In genomic region chr11:96137357-96137756, GRCh38 we compare ENCODE assay signal across 13 cellular contexts.
DNase-seq lines count a peak whose midpoint lies in the region; ATAC-seq lines count a peak whose summit lies in the region.
"Had no signal": no experiment of that assay in that cellular context is flagged by ENCODE, and none has a peak within 500 bp of the region (broad histone marks: within the 10 kb centered on the region; RNA-seq: fewer than 3 reads in every experiment).

No MANE protein-coding gene starts in this region.

- peak overlapping the region; percentile 83 for H3K27ac Mint-ChIP-seq in activated CD4-positive, alpha-beta T cell treated with anti-CD3 and anti-CD28 coated beads for 36 hours
- peak overlapping the region; percentile 84 for H3K27ac Mint-ChIP-seq in activated T-helper 2 cell treated with anti-CD3 and anti-CD28 coated beads, Interferon-gamma antibody, Interleukin-2, Interleukin-4, amounts not matched to agents 10 μg/mL and 5 μg/mL and 100 μg/mL, durations not matched to agents 14 hours and 24 hours and 36 hours

- peak overlapping the region in 13 of 21 experiments; percentile 9 to 59 (median 45) for H3K27ac ChIP-seq in skin epidermis
- H3K27ac ChIP-seq: 22Rv1, colonic mucosa, thoracic aorta had no signal

- no peak overlapping the region for H3K4me3 ChIP-seq in skin epidermis
- H3K4me3 ChIP-seq: colonic mucosa, thoracic aorta had no signal

- peaks cover 31% of the 10 kb centered on the region for H3K36me3 Mint-ChIP-seq in activated CD4-positive, alpha-beta T cell treated with anti-CD3 and anti-CD28 coated beads for 36 hours (ENCODE audit: low read depth)
- peaks cover 31% of the 10 kb centered on the region for H3K36me3 Mint-ChIP-seq in activated T-helper 2 cell treated with anti-CD3 and anti-CD28 coated beads, Interferon-gamma antibody, Interleukin-2, Interleukin-4, amounts not matched to agents 10 μg/mL and 5 μg/mL and 100 μg/mL, durations not matched to agents 14 hours and 24 hours and 36 hours (ENCODE audit: low read depth)
- H3K36me3 Mint-ChIP-seq: immature natural killer cell had no signal

- no peaks in the 10 kb centered on the region for H3K9me3 Mint-ChIP-seq in activated CD4-positive, alpha-beta T cell treated with anti-CD3 and anti-CD28 coated beads for 36 hours (ENCODE audit: low read depth)
- no peaks in the 10 kb centered on the region for H3K9me3 Mint-ChIP-seq in activated T-helper 2 cell treated with anti-CD3 and anti-CD28 coated beads, Interferon-gamma antibody, Interleukin-2, Interleukin-4, amounts not matched to agents 10 μg/mL and 5 μg/mL and 100 μg/mL, durations not matched to agents 14 hours and 24 hours and 36 hours
- H3K9me3 Mint-ChIP-seq: immature natural killer cell; T-helper 1 cell treated with Interleukin-12 subunit alpha and Interleukin-12 subunit beta and Interleukin-4 antibody, amounts not matched to agents 30 μg/mL and 1 μg/mL, for 36 hours had no signal

- no peak for ATAC-seq in activated CD4-positive, alpha-beta T cell treated with anti-CD3 and anti-CD28 coated beads for 36 hours

- peaks cover 78% of the 10 kb centered on the region for H3K4me1 Mint-ChIP-seq in activated CD4-positive, alpha-beta T cell treated with anti-CD3 and anti-CD28 coated beads for 36 hours
- peaks cover 54% of the 10 kb centered on the region for H3K4me1 Mint-ChIP-seq in activated T-helper 2 cell treated with anti-CD3 and anti-CD28 coated beads, Interferon-gamma antibody, Interleukin-2, Interleukin-4, amounts not matched to agents 10 μg/mL and 5 μg/mL and 100 μg/mL, durations not matched to agents 14 hours and 24 hours and 36 hours (ENCODE audit: low read depth)

- no peak for DNase-seq in activated CD4-positive, alpha-beta T cell treated with anti-CD3 and anti-CD28 coated beads for 36 hours
- no peak for DNase-seq in activated CD4-positive, alpha-beta T cell treated with anti-CD3 and anti-CD28 coated beads for 4 hours
- DNase-seq in activated T-helper 2 cell treated with anti-CD3 and anti-CD28 coated beads, Interferon-gamma antibody, Interleukin-2, Interleukin-4, amounts not matched to agents 10 μg/mL and 5 μg/mL and 100 μg/mL, durations not matched to agents 14 hours and 24 hours and 36 hours (ENCODE audit: low spot score): no peak
- peak; percentile 38 for DNase-seq in globus pallidus (ENCODE audit: low spot score)
- DNase-seq in Kasumi-1 (lab: John Stamatoyannopoulos, UW): no peak
- DNase-seq in medulla oblongata (ENCODE audit: extremely low spot score): no peak
- DNase-seq in T-helper 2 cell: no peak
- DNase-seq: colonic mucosa, immature natural killer cell had no signal

- intact Hi-C loops in activated CD4-positive, alpha-beta T cell treated with anti-CD3 and anti-CD28 coated beads for 36 hours (cut with DNase I, micrococcal nuclease): loop anchor here in 1 of 2 experiments (2.0 kb wide), 1 partner anchor 13 kb away; no protein-coding TSS in a partner anchor
- intact Hi-C loops in activated T-helper 2 cell treated with anti-CD3 and anti-CD28 coated beads, Interferon-gamma antibody, Interleukin-2, Interleukin-4, amounts not matched to agents 10 μg/mL and 5 μg/mL and 100 μg/mL, durations not matched to agents 14 hours and 24 hours and 36 hours (cut with micrococcal nuclease): loop anchor here (2.0 kb wide), 1 partner anchor 13 kb away; no protein-coding TSS in a partner anchor

- POLR2A ChIA-PET in activated CD4-positive, alpha-beta T cell treated with anti-CD3 and anti-CD28 coated beads for 36 hours (lab: Charles Lee): interaction anchor here (0.6 kb wide), 1 partner anchor 40 kb away, joined by 3 read pairs; no protein-coding TSS in a partner anchor

- H3K4me3 Mint-ChIP-seq in activated CD4-positive, alpha-beta T cell treated with anti-CD3 and anti-CD28 coated beads for 36 hours: peak overlapping the region; percentile 34
- H3K4me3 Mint-ChIP-seq in activated T-helper 2 cell treated with anti-CD3 and anti-CD28 coated beads, Interferon-gamma antibody, Interleukin-2, Interleukin-4, amounts not matched to agents 10 μg/mL and 5 μg/mL and 100 μg/mL, durations not matched to agents 14 hours and 24 hours and 36 hours (ENCODE audit: low read depth): peak overlapping the region; percentile 10
- H3K4me3 Mint-ChIP-seq: T-helper 1 cell treated with Interleukin-12 subunit alpha and Interleukin-12 subunit beta and Interleukin-4 antibody, amounts not matched to agents 30 μg/mL and 1 μg/mL, for 36 hours had no signal

- CTCF ChIA-PET in activated CD4-positive, alpha-beta T cell treated with anti-CD3 and anti-CD28 coated beads for 36 hours (lab: Charles Lee): interaction anchor here (1.1 to 1.6 kb wide), 4 partner anchors 15 to 82 kb away, joined by 3 to 6 read pairs (median 4); no protein-coding TSS in a partner anchor

- no peaks in the 10 kb centered on the region for H3K27me3 Mint-ChIP-seq in activated CD4-positive, alpha-beta T cell treated with anti-CD3 and anti-CD28 coated beads for 36 hours
- no peaks in the 10 kb centered on the region for H3K27me3 Mint-ChIP-seq in activated T-helper 2 cell treated with anti-CD3 and anti-CD28 coated beads, Interferon-gamma antibody, Interleukin-2, Interleukin-4, amounts not matched to agents 10 μg/mL and 5 μg/mL and 100 μg/mL, durations not matched to agents 14 hours and 24 hours and 36 hours (ENCODE audit: low read depth)
